In genomic region chr19:3359850-3360493, GRCh38 we compare ENCODE assay signal across 8 cellular contexts. TPM values are rescaled to one million over a fixed set of nuclear protein-coding genes. Genes with fewer than 3 reads are reported as not detected.
DNase-seq lines count a peak whose midpoint lies in the region; ATAC-seq, FAIRE-seq and TF ChIP-seq lines count a peak whose summit lies in the region.

No MANE protein-coding gene starts in this region.

- peak overlapping the region; percentile 86 for H3K9ac ChIP-seq in mesenchymal stem cell (ENCODE audit: low read length)

- TF ChIP-seq POLR2A in Peyer's patch (IDR thresholded peaks at IDR 0.05) (no peak), transverse colon (IDR thresholded peaks at IDR 0.05) (no peak)

- peak overlapping the region; percentile 88 for H2BK15ac ChIP-seq in mesenchymal stem cell (ENCODE audit: low read depth, poor library complexity, severe bottlenecking)

- peak overlapping the region in 1 of 2 experiments; percentile 90 for H3K23ac ChIP-seq in mesenchymal stem cell (ENCODE audit: low read length in 2 of 2)

- under 1% methylated on average over 39 of the region's 101 CpGs for WGBS in mesenchymal stem cell
- WGBS in transverse colon (ENCODE audit: low coverage in 1 of 2), 2 donors, result 1% methylated on average over 25 of the region's 101 CpGs; no CpG with 5 or more reads in 1 of the 2 donors

- peak overlapping the region; percentile 89 for H3K27ac ChIP-seq in 22Rv1
- H3K27ac ChIP-seq in Peyer's patch, result peak overlapping the region; percentile 89 to 99 (median 98)
- H3K27ac ChIP-seq in mesenchymal stem cell (ENCODE audit: low read length, poor library complexity, severe bottlenecking), result no peak overlapping the region
- H3K27ac ChIP-seq in transverse colon, result peak overlapping the region; percentile 99 to 100 (median 100)

- peak overlapping the region in 1 of 2 experiments; percentile 88 for H2BK12ac ChIP-seq in mesenchymal stem cell (ENCODE audit: low read length in 2 of 2)

- in situ Hi-C loops in transverse colon (cut with MboI; ENCODE audit: low pct_ligation_motif_present in 1 of 4, low pct_unique_long_range_greater_than_20kb in 1 of 4, low sequenced_read_pairs in 3 of 4), result no loop called here

- TF ChIP-seq CTCF in 22Rv1 (IDR thresholded peaks at IDR 0.05) (no peak), Peyer's patch (IDR thresholded peaks at IDR 0.05) (no peak), bronchial epithelial cell (IDR thresholded peaks at IDR 0.05; ENCODE audit: insufficient read depth, low read length, severe bottlenecking) (no peak), transverse colon (IDR thresholded peaks at IDR 0.05) (no peak)

- peak overlapping the region; percentile 99 for H2BK120ac ChIP-seq in mesenchymal stem cell (ENCODE audit: low read depth, low read length)

- H3K9me3 ChIP-seq in Peyer's patch (no peaks in the 10 kb centered on the region), mesenchymal stem cell (ENCODE audit: control insufficient read depth, low read length) (no peaks in the 10 kb centered on the region), transverse colon (no peaks in the 10 kb centered on the region)

- H3K79me1 ChIP-seq in mesenchymal stem cell (replicated peaks; ENCODE audit: low read length, poor library complexity, severe bottlenecking), result peaks cover 8% of the 10 kb centered on the region

- ATAC-seq in GM18498 (IDR thresholded peaks at IDR 0.05; ENCODE audit: unreplicated experiment) (peak; percentile 25), GM19328 (IDR thresholded peaks at IDR 0.05; ENCODE audit: unreplicated experiment) (no peak)

- no peak for FAIRE-seq in bronchial epithelial cell (lab: Jason Lieb, UNC)

- H3K18ac ChIP-seq in mesenchymal stem cell (ENCODE audit: low read depth in 1 of 2, low read length in 2 of 2), result peak overlapping the region; percentile 81 to 93

- H2AK5ac ChIP-seq in mesenchymal stem cell (ENCODE audit: low read length, severe bottlenecking), result no peak overlapping the region

- peak overlapping the region; percentile 81 for H4K91ac ChIP-seq in mesenchymal stem cell (ENCODE audit: low read length)

- H3K36me3 ChIP-seq in Peyer's patch (no peaks in the 10 kb centered on the region), bronchial epithelial cell (ENCODE audit: control insufficient read depth, insufficient read depth, low read length) (no peaks in the 10 kb centered on the region), mesenchymal stem cell (ENCODE audit: control insufficient read depth in 1 of 2, insufficient read depth in 2 of 2, low read depth in 1 of 2, low read length in 2 of 2) (peaks cover 0 to 4% of the 10 kb centered on the region in 2 experiments), transverse colon (no peaks in the 10 kb centered on the region)

- peak overlapping the region; percentile 92 to 97 for H3K4ac ChIP-seq in mesenchymal stem cell (ENCODE audit: low read depth in 1 of 2, low read length in 2 of 2)

- peak overlapping the region; percentile 81 for H3K4me2 ChIP-seq in mesenchymal stem cell (ENCODE audit: low read length, poor library complexity, severe bottlenecking)

- intact Hi-C loops in transverse colon (cut with DNase I; ENCODE audit: low total_unique reads), result no loop called here

- no peaks in the 10 kb centered on the region for H3K27me3 ChIP-seq in Peyer's patch
- H3K27me3 ChIP-seq in bronchial epithelial cell (ENCODE audit: control insufficient read depth, insufficient read depth, low read length), result peaks cover 2% of the 10 kb centered on the region
- H3K27me3 ChIP-seq in mesenchymal stem cell (ENCODE audit: control insufficient read depth in 1 of 2, insufficient read depth in 1 of 2, low read length in 2 of 2), result peaks cover 0 to 6% of the 10 kb centered on the region in 2 experiments
- no peaks in the 10 kb centered on the region for H3K27me3 ChIP-seq in transverse colon

- H3K4me1 ChIP-seq in Peyer's patch (peaks cover 0 to 22% (median 8%) of the 10 kb centered on the region in 4 donors), mesenchymal stem cell (ENCODE audit: control insufficient read depth, insufficient read depth, low read depth, low read length) (peaks cover 34% of the 10 kb centered on the region), transverse colon (peaks cover 12 to 36% (median 22%) of the 10 kb centered on the region in 4 donors)

- H3K14ac ChIP-seq in mesenchymal stem cell (ENCODE audit: low read length in 2 of 2), result peak overlapping the region; percentile 93 to 95

- no peak for TF ChIP-seq EP300 in transverse colon (IDR thresholded peaks at IDR 0.05; ENCODE audit: low read depth)

- no peak overlapping the region for H2AFZ ChIP-seq in mesenchymal stem cell (ENCODE audit: low read depth, low read length)

- peak overlapping the region; percentile 48 for H4K8ac ChIP-seq in mesenchymal stem cell (ENCODE audit: low read length)

- no peak overlapping the region for H2BK5ac ChIP-seq in mesenchymal stem cell (ENCODE audit: low read depth, low read length, poor library complexity, severe bottlenecking)

- H3K4me3 ChIP-seq in Peyer's patch, result peak overlapping the region; percentile 92 to 99 (median 99)
- peak overlapping the region; percentile 74 for H3K4me3 ChIP-seq in bronchial epithelial cell (ENCODE audit: low read depth, low read length)
- H3K4me3 ChIP-seq in mesenchymal stem cell (ENCODE audit: insufficient read depth in 1 of 2, low read depth in 1 of 2, low read length in 2 of 2), result peak overlapping the region; percentile 86 to 94
- H3K4me3 ChIP-seq in transverse colon, result peak overlapping the region; percentile 91 to 100 (median 100)

- DNase-seq in Peyer's patch (no peak), bronchial epithelial cell (ENCODE audit: low read depth) (no peak), mesenchymal stem cell (no peak), transverse colon (no peak), DMS153 (lab: John Stamatoyannopoulos, UW) (no peak)

RNA-seq across cellular contexts. Expression of gene NFIC, which starts 6.4 kb away (rescaled TPM):
- total RNA-seq in Peyer's patch (100 to 1,000 TPM in 1 of 4 donors, 10 to 100 TPM in 3; 34.7 to 191 (median 64.9) TPM), bronchial epithelial cell (17.6 and 22.0 TPM in 2 replicates), transverse colon (100 to 1,000 TPM in 1 of 4 donors, 10 to 100 TPM in 3; 39.9 to 145 (median 68.1) TPM)
- polyA plus RNA-seq in mesenchymal stem cell (2013, experiment 1 of 2), result 101 TPM
- polyA plus RNA-seq in mesenchymal stem cell (2013, experiment 2 of 2), result 98.4 TPM
